27 cellular contexts compared by ENCODE assay signal in genomic region chr3:108383306-108383705, GRCh38.
"Had no signal": no experiment of that assay in that cellular context is flagged by ENCODE, and none has a peak within 500 bp of the region (broad histone marks: within the 10 kb centered on the region; RNA-seq: fewer than 3 reads in every experiment).

No MANE protein-coding gene starts in this region.

- H3K4me3 ChIP-seq: esophagus muscularis mucosa, heart right ventricle, lung, psoas muscle, sigmoid colon, spleen, testis, tibial nerve, upper lobe of left lung had no signal

- H3K27me3 Mint-ChIP-seq: dendritic cell treated with granulocyte-macrophage colony-stimulating factor and Interleukin-4, amounts not matched to agents 40 ng/mL and 50 ng/mL, for 4 days; memory B cell; stimulated activated memory B cell treated with anti-CD40 and anti-IgM and Interleukin-4, amounts not matched to agents 10 μg/mL and 1 μg/mL and 100 μg/mL, for 72 hours had no signal

- H3K4me1 ChIP-seq: esophagus muscularis mucosa, heart right ventricle, parathyroid adenoma, psoas muscle, sigmoid colon, testis, tibial nerve, upper lobe of left lung had no signal

- H3K4me1 Mint-ChIP-seq: endodermal cell had no signal

- H3K36me3 Mint-ChIP-seq: memory B cell; natural killer cell; stimulated activated memory B cell treated with anti-CD40 and anti-IgM and Interleukin-4, amounts not matched to agents 10 μg/mL and 1 μg/mL and 100 μg/mL, for 72 hours had no signal

- H3K27ac ChIP-seq: esophagus muscularis mucosa, heart right ventricle, neutrophil, parathyroid adenoma, psoas muscle, sigmoid colon, spleen, testis, tibial nerve, upper lobe of left lung had no signal

- H3K27ac Mint-ChIP-seq: dendritic cell treated with granulocyte-macrophage colony-stimulating factor and Interleukin-4, amounts not matched to agents 40 ng/mL and 50 ng/mL, for 4 days; endodermal cell; memory B cell; natural killer cell; stimulated activated memory B cell treated with anti-CD40 and anti-IgM and Interleukin-4, amounts not matched to agents 10 μg/mL and 1 μg/mL and 100 μg/mL, for 72 hours had no signal

- H3K9ac ChIP-seq: parathyroid adenoma had no signal

- DNase-seq: effector CD8-positive, alpha-beta T cell; endodermal cell; foreskin melanocyte; glutamatergic neuron; heart right ventricle; hippocampal formation; islet precursor cell; natural killer cell; psoas muscle; right cardiac atrium; sigmoid colon; spleen; stimulated activated CD4-positive, alpha-beta T cell treated with anti-CD3 and anti-CD28 coated beads, Interleukin-4, amount 100 ng/mL, for 4 hours; stimulated activated naive CD8-positive, alpha-beta T cell treated with anti-CD3 and anti-CD28 coated beads, Interleukin-15, Interleukin-2, amounts not matched to agents 100 U/mL and 50 U/mL, for 24 hours; substantia nigra; testis; upper lobe of left lung had no signal

- H3K9me3 Mint-ChIP-seq: dendritic cell treated with granulocyte-macrophage colony-stimulating factor and Interleukin-4, amounts not matched to agents 40 ng/mL and 50 ng/mL, for 4 days; endodermal cell; memory B cell had no signal

- FAIRE-seq: colon, urothelium cell line had no signal

- H3K4me3 Mint-ChIP-seq: dendritic cell treated with granulocyte-macrophage colony-stimulating factor and Interleukin-4, amounts not matched to agents 40 ng/mL and 50 ng/mL, for 4 days; endodermal cell; memory B cell; natural killer cell; stimulated activated memory B cell treated with anti-CD40 and anti-IgM and Interleukin-4, amounts not matched to agents 10 μg/mL and 1 μg/mL and 100 μg/mL, for 72 hours had no signal

- ATAC-seq: heart right ventricle; natural killer cell; psoas muscle; right cardiac atrium; stimulated activated memory B cell treated with anti-CD40 and anti-IgM and Interleukin-4, amounts not matched to agents 10 μg/mL and 1 μg/mL and 100 μg/mL, for 72 hours; stimulated activated naive CD8-positive, alpha-beta T cell treated with anti-CD3 and anti-CD28 coated beads, Interleukin-15, Interleukin-2, amounts not matched to agents 100 U/mL and 50 U/mL, for 24 hours had no signal

- H3K79me2 ChIP-seq: parathyroid adenoma had no signal

- H3K9me3 ChIP-seq: esophagus muscularis mucosa, heart right ventricle, neutrophil, psoas muscle, sigmoid colon, testis, tibial nerve, upper lobe of left lung had no signal

- H3K27me3 ChIP-seq: esophagus muscularis mucosa, heart right ventricle, neutrophil, sigmoid colon, spleen, testis, tibial nerve, upper lobe of left lung had no signal

- H2AFZ ChIP-seq: parathyroid adenoma had no signal

- H3K36me3 ChIP-seq: esophagus muscularis mucosa, heart right ventricle, neutrophil, sigmoid colon, spleen, tibial nerve, upper lobe of left lung had no signal
